Comparison of ENCODE assay signal across 28 cellular contexts in the genomic region with DNA sequence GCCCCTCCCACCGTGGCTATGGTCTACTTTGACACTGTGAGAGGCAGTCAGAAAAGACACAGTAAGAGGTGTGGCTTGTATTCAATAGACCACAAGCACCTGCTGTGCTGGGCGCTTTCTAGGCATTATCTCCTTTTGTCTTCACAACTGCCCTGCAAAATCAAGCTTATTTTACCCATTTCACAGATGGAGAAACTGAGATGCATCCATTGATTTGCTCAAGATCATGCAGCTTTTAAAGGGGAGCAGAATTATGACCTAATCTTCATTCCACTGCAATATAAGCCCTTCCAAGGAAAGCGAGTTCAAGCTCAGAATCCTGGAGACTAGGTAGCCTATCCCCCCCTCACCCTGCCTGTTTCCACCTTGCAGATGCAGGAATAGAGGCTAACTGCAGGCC.
DNase-seq lines count a peak whose midpoint lies in the region; ATAC-seq and TF ChIP-seq lines count a peak whose summit lies in the region.
"Had no signal": no experiment of that assay in that cellular context is flagged by ENCODE, and none has a peak within 500 bp of the region (broad histone marks: within the 10 kb centered on the region; RNA-seq: fewer than 3 reads in every experiment).

No MANE protein-coding gene starts in this region.

- no peaks in the 10 kb centered on the region; the same call in 1 of the 2 replicates for H3K4me1 ChIP-seq in GM23338 (ENCODE audit: insufficient read depth)

- POLR2A ChIA-PET in WTC11 (lab: Charles Lee): no interaction called here

- no peaks in the 10 kb centered on the region for H3K79me2 ChIP-seq in GM23338 (replicated peaks; ENCODE audit: insufficient read depth)

- H2AFZ ChIP-seq in GM23338: no peak overlapping the region
- H2AFZ ChIP-seq: GM23248 had no signal

- no peaks in the 10 kb centered on the region for H3K36me3 Mint-ChIP-seq in GM23338 (ENCODE audit: low read depth)
- no peaks in the 10 kb centered on the region for H3K36me3 Mint-ChIP-seq in WTC11
- H3K36me3 Mint-ChIP-seq: CD8-positive, alpha-beta T cell; IgD-negative memory B cell had no signal

- CTCF ChIA-PET in WTC11 (lab: Charles Lee): no interaction called here

- H3K27me3 Mint-ChIP-seq in GM23338 (ENCODE audit: insufficient read depth, low read depth, poor library complexity) (peaks cover 8% of the 10 kb centered on the region), WTC11 (ENCODE audit: low read depth) (no peaks in the 10 kb centered on the region)

- H3K4me1 Mint-ChIP-seq in GM23338 (peaks cover 4% of the 10 kb centered on the region; the same call in 2 of the 3 replicates), WTC11 (peaks cover 12% of the 10 kb centered on the region)
- H3K4me1 Mint-ChIP-seq: B cell, IgD-negative memory B cell had no signal

- H3K9me3 Mint-ChIP-seq in GM23338: no peaks in the 10 kb centered on the region
- no peaks in the 10 kb centered on the region for H3K9me3 Mint-ChIP-seq in WTC11
- H3K9me3 Mint-ChIP-seq: CD8-positive, alpha-beta T cell; IgD-negative memory B cell; T-helper 2 cell treated with Interferon-gamma antibody and Interleukin-4, amounts not matched to agents 5 μg/mL and 100 μg/mL, for 36 hours had no signal

- H3K36me3 ChIP-seq in GM23338 (ENCODE audit: insufficient read depth): no peaks in the 10 kb centered on the region

- no peak overlapping the region for H3K4me3 Mint-ChIP-seq in GM23338
- no peak overlapping the region for H3K4me3 Mint-ChIP-seq in WTC11
- H3K4me3 Mint-ChIP-seq: B cell; CD8-positive, alpha-beta T cell; IgD-negative memory B cell; T-helper 2 cell treated with Interferon-gamma antibody and Interleukin-4, amounts not matched to agents 5 μg/mL and 100 μg/mL, for 36 hours had no signal

- DNase-seq in NCI-H1417 (lab: John Stamatoyannopoulos, UW): peak; percentile 24 to 69 (median 35)
- no peak for DNase-seq in NCI-H1417 treated with DMSO at 0.1 percent for 48 hours (lab: John Stamatoyannopoulos, UW)
- DNase-seq in NCI-H345 treated with DMSO at 0.1 percent for 48 hours (lab: John Stamatoyannopoulos, UW; ENCODE audit: unreplicated experiment): peak; percentile 19
- DNase-seq in NCI-H345 (lab: John Stamatoyannopoulos, UW): no peak
- DNase-seq in GM23338 (ENCODE audit: low spot score): no peak
- DNase-seq in WTC11 (ENCODE audit: low spot score): no peak
- DNase-seq: CD8-positive, alpha-beta T cell; DMS153; DND-41; GM23248; Karpas-422; NCI-H1092; NCI-H1694; NCI-H2081 treated with DMSO at 0.1 percent for 48 hours; NCI-H446 treated with DMSO at 0.1 percent for 48 hours; NCI-H774; SHP77; T-helper 1 cell had no signal

- H3K4me2 ChIP-seq in GM23338: no peak overlapping the region

- H3F3A ChIP-seq in GM23338 (replicated peaks; ENCODE audit: low read depth): no peaks in the 10 kb centered on the region

- no peaks in the 10 kb centered on the region for H4K20me1 ChIP-seq in GM23338 (replicated peaks; ENCODE audit: insufficient read depth)

- H3K27ac ChIP-seq in GM23338 (ENCODE audit: low read depth): no peak overlapping the region
- H3K27ac ChIP-seq: 22Rv1, C4-2B, GM23248, RWPE1 had no signal

- H3K9me2 ChIP-seq in GM23338 (ENCODE audit: insufficient read depth): 0 out of 2 replicates have a peak, but pooled peaks cover 2% of the 10 kb centered on the region

- TF ChIP-seq CTCF in GM23338 (conservative IDR thresholded peaks at IDR 0.05; ENCODE audit: low read depth in 2 of 2): no peak
- TF ChIP-seq CTCF in WTC11 (IDR thresholded peaks at IDR 0.05): no peak

- H3K27ac Mint-ChIP-seq in GM23338: no peak overlapping the region
- no peak overlapping the region for H3K27ac Mint-ChIP-seq in WTC11
- H3K27ac Mint-ChIP-seq: B cell; CD8-positive, alpha-beta T cell; IgD-negative memory B cell; T-helper 2 cell treated with Interferon-gamma antibody and Interleukin-4, amounts not matched to agents 5 μg/mL and 100 μg/mL, for 36 hours had no signal

- no peak overlapping the region for H3K4me3 ChIP-seq in GM23338
- H3K4me3 ChIP-seq: GM23248 had no signal

- no peaks in the 10 kb centered on the region for H3K27me3 ChIP-seq in GM23338 (ENCODE audit: insufficient read depth)

- ATAC-seq in GM23338 (peak; percentile 29; the same call in 2 of the 3 replicates), WTC11 (no peak), GM18907 (IDR thresholded peaks at IDR 0.05; ENCODE audit: unreplicated experiment) (no peak), GM19467 (IDR thresholded peaks at IDR 0.05; ENCODE audit: unreplicated experiment) (no peak)
- ATAC-seq: CD8-positive, alpha-beta T cell; HCT116; Panc1 had no signal

TF ChIP-seq in GM23338, 12 proteins besides CTCF, POLR2A, EP300 and RAD21 (continues in another document):
- TF ChIP-seq ZNF114 (CRISPR knock-in tag; IDR thresholded peaks at IDR 0.05): no peak
- TF ChIP-seq, protein P1, sequence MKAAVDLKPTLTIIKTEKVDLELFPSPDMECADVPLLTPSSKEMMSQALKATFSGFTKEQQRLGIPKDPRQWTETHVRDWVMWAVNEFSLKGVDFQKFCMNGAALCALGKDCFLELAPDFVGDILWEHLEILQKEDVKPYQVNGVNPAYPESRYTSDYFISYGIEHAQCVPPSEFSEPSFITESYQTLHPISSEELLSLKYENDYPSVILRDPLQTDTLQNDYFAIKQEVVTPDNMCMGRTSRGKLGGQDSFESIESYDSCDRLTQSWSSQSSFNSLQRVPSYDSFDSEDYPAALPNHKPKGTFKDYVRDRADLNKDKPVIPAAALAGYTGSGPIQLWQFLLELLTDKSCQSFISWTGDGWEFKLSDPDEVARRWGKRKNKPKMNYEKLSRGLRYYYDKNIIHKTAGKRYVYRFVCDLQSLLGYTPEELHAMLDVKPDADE (IDR thresholded peaks at IDR 0.05): no peak
- no peak for TF ChIP-seq JUNB (IDR thresholded peaks at IDR 0.05; ENCODE audit: unreplicated experiment)
- no peak for TF ChIP-seq EZH2phosphoT487 (IDR thresholded peaks at IDR 0.05; ENCODE audit: unreplicated experiment)
- TF ChIP-seq, protein P2, sequence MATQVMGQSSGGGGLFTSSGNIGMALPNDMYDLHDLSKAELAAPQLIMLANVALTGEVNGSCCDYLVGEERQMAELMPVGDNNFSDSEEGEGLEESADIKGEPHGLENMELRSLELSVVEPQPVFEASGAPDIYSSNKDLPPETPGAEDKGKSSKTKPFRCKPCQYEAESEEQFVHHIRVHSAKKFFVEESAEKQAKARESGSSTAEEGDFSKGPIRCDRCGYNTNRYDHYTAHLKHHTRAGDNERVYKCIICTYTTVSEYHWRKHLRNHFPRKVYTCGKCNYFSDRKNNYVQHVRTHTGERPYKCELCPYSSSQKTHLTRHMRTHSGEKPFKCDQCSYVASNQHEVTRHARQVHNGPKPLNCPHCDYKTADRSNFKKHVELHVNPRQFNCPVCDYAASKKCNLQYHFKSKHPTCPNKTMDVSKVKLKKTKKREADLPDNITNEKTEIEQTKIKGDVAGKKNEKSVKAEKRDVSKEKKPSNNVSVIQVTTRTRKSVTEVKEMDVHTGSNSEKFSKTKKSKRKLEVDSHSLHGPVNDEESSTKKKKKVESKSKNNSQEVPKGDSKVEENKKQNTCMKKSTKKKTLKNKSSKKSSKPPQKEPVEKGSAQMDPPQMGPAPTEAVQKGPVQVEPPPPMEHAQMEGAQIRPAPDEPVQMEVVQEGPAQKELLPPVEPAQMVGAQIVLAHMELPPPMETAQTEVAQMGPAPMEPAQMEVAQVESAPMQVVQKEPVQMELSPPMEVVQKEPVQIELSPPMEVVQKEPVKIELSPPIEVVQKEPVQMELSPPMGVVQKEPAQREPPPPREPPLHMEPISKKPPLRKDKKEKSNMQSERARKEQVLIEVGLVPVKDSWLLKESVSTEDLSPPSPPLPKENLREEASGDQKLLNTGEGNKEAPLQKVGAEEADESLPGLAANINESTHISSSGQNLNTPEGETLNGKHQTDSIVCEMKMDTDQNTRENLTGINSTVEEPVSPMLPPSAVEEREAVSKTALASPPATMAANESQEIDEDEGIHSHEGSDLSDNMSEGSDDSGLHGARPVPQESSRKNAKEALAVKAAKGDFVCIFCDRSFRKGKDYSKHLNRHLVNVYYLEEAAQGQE (IDR thresholded peaks at IDR 0.05; ENCODE audit: unreplicated experiment): no peak

TF ChIP-seq in WTC11, 78 proteins besides CTCF, POLR2A, EP300 and RAD21:
- TF ChIP-seq ZNF121 (CRISPR knock-in tag; IDR thresholded peaks at IDR 0.05): peak; percentile 35; the same call in 1 of the 2 replicates
- TF ChIP-seq RORB (CRISPR knock-in tag; IDR thresholded peaks at IDR 0.05): no peak
- TF ChIP-seq GTF2I (CRISPR knock-in tag; conservative IDR thresholded peaks at IDR 0.05): peak; percentile 98
TF ChIP-seq in WTC11: peak in this region for 2.

Comparison
In these comparisons a context has a peak if more than half of its experiments do, and no peak if none do; other contexts are left out.
1. DNase-seq: peak in NCI-H1417 (3 of 3) and NCI-H345 treated with DMSO at 0.1 percent for 48 hours (single experiment); none in NCI-H1417 treated with DMSO at 0.1 percent for 48 hours (single experiment), NCI-H345 (single experiment), GM23338 (single experiment) and WTC11 (single experiment).